ENCODE assay signal across 22 cellular contexts in genomic region chr16:50445603-50446250, GRCh38.
"Had no signal": no experiment of that assay in that cellular context is flagged by ENCODE, and none has a peak within 500 bp of the region (broad histone marks: within the 10 kb centered on the region; RNA-seq: fewer than 3 reads in every experiment).

No MANE protein-coding gene starts in this region.

- FAIRE-seq: keratinocyte had no signal

- DNase-seq: colonic mucosa; dermis blood vessel endothelial cell; esophagus squamous epithelium; foreskin fibroblast; immature natural killer cell; left ventricle myocardium inferior; lower lobe of right lung; midbrain; naive B cell; posterior cingulate gyrus; spleen; stimulated activated CD4-positive, alpha-beta T cell treated with anti-CD3 and anti-CD28 coated beads, Interleukin-15, amount 100 ng/mL, for 24 hours; stimulated activated CD4-positive, alpha-beta T cell treated with anti-CD3 and anti-CD28 coated beads, Interleukin-1b, Interleukin-23, amount 100 ng/mL, for 48 hours; stimulated activated CD4-positive, alpha-beta T cell treated with anti-CD3 and anti-CD28 coated beads, Interleukin-4, amount 100 ng/mL, for 24 hours; stomach; substantia nigra; transverse colon had no signal

- H3K9me3 ChIP-seq: colonic mucosa had no signal

- ATAC-seq: gastroesophageal sphincter; sciatic nerve; stimulated activated memory B cell treated with anti-CD40 and anti-IgM and Interleukin-4, amounts not matched to agents 10 μg/mL and 1 μg/mL and 100 μg/mL, for 72 hours had no signal

- H3K36me3 ChIP-seq: colonic mucosa, esophagus squamous epithelium, gastroesophageal sphincter, left ventricle myocardium inferior, lower lobe of right lung, spleen, stomach, thoracic aorta, transverse colon had no signal

- H3K27me3 ChIP-seq: colonic mucosa, transverse colon had no signal

- H3K4me3 ChIP-seq: colonic mucosa, esophagus squamous epithelium, gastroesophageal sphincter, left ventricle myocardium inferior, lower lobe of right lung, spleen, stomach, thoracic aorta, transverse colon had no signal

- H3K27ac ChIP-seq: colonic mucosa, esophagus squamous epithelium, gastroesophageal sphincter, left ventricle myocardium inferior, lower lobe of right lung, spleen, stomach, thoracic aorta, transverse colon had no signal

- H3K4me1 ChIP-seq: colonic mucosa, esophagus squamous epithelium, gastroesophageal sphincter, left ventricle myocardium inferior, lower lobe of right lung, spleen, transverse colon had no signal
